Comparison of ENCODE assay signal across 16 cellular contexts in the genomic region with DNA sequence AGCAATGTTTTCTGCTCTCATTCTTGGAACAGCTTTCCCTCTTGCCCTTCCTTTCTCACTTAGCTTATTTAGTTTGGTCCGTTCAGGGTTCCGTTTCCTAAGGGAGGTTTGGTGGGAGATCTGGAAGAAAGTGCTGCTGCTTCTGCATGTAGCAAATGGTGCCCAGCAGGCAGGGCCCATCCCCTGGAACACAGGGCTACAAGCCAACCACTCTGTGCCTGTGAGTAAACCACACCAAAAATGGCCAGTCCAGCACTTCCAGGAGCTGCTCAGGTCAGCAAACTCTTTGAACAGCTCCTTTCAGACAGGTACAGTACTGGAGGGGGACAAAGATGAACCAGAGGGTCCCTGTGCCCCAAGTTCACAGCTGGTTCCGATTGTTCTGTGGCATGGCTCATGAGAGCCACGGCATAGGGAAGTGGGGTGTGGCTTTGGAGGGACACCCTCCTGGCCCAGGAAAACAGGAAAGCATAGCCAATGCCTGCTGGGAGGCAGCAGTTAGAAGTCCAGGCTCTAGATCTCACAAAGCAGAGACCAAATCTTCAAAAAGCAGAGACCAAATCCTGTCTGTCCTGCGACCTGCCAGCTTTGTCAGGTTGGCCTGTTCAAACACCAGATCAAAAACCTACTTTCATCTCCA. TPM values are rescaled to one million over a fixed set of nuclear protein-coding genes. Genes with fewer than 3 reads are reported as not detected.
"Had no signal": no experiment of that assay in that cellular context is flagged by ENCODE, and none has a peak within 500 bp of the region (broad histone marks: within the 10 kb centered on the region; RNA-seq: fewer than 3 reads in every experiment).

No MANE protein-coding gene starts in this region.

- H3K27ac ChIP-seq: brain microvascular endothelial cell, hepatocyte, lower lobe of right lung, psoas muscle, thyroid gland had no signal

- H3K36me3 Mint-ChIP-seq: activated naive CD4-positive, alpha-beta T cell treated with anti-CD3 and anti-CD28 coated beads, Interleukin-2, amount 50 U/mL, for 24 hours; naive thymus-derived CD8-positive, alpha-beta T cell had no signal

- H3K4me1 Mint-ChIP-seq: activated naive CD4-positive, alpha-beta T cell treated with anti-CD3 and anti-CD28 coated beads, Interleukin-2, amount 50 U/mL, for 24 hours; stimulated activated naive CD8-positive, alpha-beta T cell treated with anti-CD3 and anti-CD28 coated beads, Interleukin-15, amount 100 ng/mL, for 72 hours had no signal

- H3K9me3 ChIP-seq: lower lobe of right lung, psoas muscle, thyroid gland had no signal

- H3K9me3 Mint-ChIP-seq: activated naive CD4-positive, alpha-beta T cell treated with anti-CD3 and anti-CD28 coated beads, Interleukin-2, amount 50 U/mL, for 24 hours; naive thymus-derived CD8-positive, alpha-beta T cell; stimulated activated naive CD8-positive, alpha-beta T cell treated with anti-CD3 and anti-CD28 coated beads, Interleukin-15, amount 100 ng/mL, for 72 hours had no signal

- H2AFZ ChIP-seq: hepatocyte had no signal

- ATAC-seq: lower lobe of right lung; naive thymus-derived CD8-positive, alpha-beta T cell; psoas muscle; SK-N-SH treated with all-trans-retinoic acid at 6 μM for 48 hours; stimulated activated naive CD8-positive, alpha-beta T cell treated with anti-CD3 and anti-CD28 coated beads, Interleukin-15, amount 100 ng/mL, for 72 hours had no signal

- H3K4me2 ChIP-seq: hepatocyte had no signal

- H3K27me3 ChIP-seq: brain microvascular endothelial cell, hepatocyte, thyroid gland had no signal

- H3K4me3 Mint-ChIP-seq: activated naive CD4-positive, alpha-beta T cell treated with anti-CD3 and anti-CD28 coated beads, Interleukin-2, amount 50 U/mL, for 24 hours; naive thymus-derived CD8-positive, alpha-beta T cell; stimulated activated naive CD8-positive, alpha-beta T cell treated with anti-CD3 and anti-CD28 coated beads, Interleukin-15, amount 100 ng/mL, for 72 hours had no signal

- H3K36me3 ChIP-seq: brain microvascular endothelial cell, lower lobe of right lung had no signal

- H3K4me3 ChIP-seq: hepatocyte, lower lobe of right lung, psoas muscle, thyroid gland had no signal

- DNase-seq: activated CD4-positive, alpha-beta T cell treated with anti-CD3 and anti-CD28 coated beads, Interleukin-2, amount 50 U/mL, for 1 hour; activated CD4-positive, CD25-positive, alpha-beta regulatory T cell; activated T-cell treated with anti-CD3 and anti-CD28 coated beads, Interleukin-2, amount 50 U/mL, for 1 hour; amygdala; brain microvascular endothelial cell; kidney; lower lobe of right lung; naive thymus-derived CD8-positive, alpha-beta T cell; occipital lobe; psoas muscle; stimulated activated CD4-positive, alpha-beta T cell treated with anti-CD3 and anti-CD28 coated beads, Interleukin-4, amount 100 ng/mL, for 24 hours; stimulated activated naive CD8-positive, alpha-beta T cell treated with anti-CD3 and anti-CD28 coated beads, Interleukin-15, amount 100 ng/mL, for 72 hours; thyroid gland had no signal

- H3K27me3 Mint-ChIP-seq: activated naive CD4-positive, alpha-beta T cell treated with anti-CD3 and anti-CD28 coated beads, Interleukin-2, amount 50 U/mL, for 24 hours; stimulated activated naive CD8-positive, alpha-beta T cell treated with anti-CD3 and anti-CD28 coated beads, Interleukin-15, amount 100 ng/mL, for 72 hours had no signal

- H3K27ac Mint-ChIP-seq: activated naive CD4-positive, alpha-beta T cell treated with anti-CD3 and anti-CD28 coated beads, Interleukin-2, amount 50 U/mL, for 24 hours; naive thymus-derived CD8-positive, alpha-beta T cell had no signal

- H3K4me1 ChIP-seq: lower lobe of right lung had no signal

RNA-seq across cellular contexts. Expression of a gene that starts 39.5 kb away (rescaled TPM):
- total RNA-seq: naive thymus-derived CD8-positive, alpha-beta T cell had no signal
